ENCODE assay signal across 1 cellular context in genomic region chr19:48795855-48796142, GRCh38.
TF ChIP-seq lines count a peak whose summit lies in the region.

No MANE protein-coding gene starts in this region.

TF ChIP-seq in GM23338, 12 proteins besides CTCF, POLR2A, EP300 and RAD21:
- TF ChIP-seq ZNF462 (CRISPR knock-in tag; IDR thresholded peaks at IDR 0.05), result no peak
- no peak for TF ChIP-seq EZH2 (IDR thresholded peaks at IDR 0.05; ENCODE audit: low read depth, unreplicated experiment)
- no peak for TF ChIP-seq CREB1 (CRISPR knock-in tag; IDR thresholded peaks at IDR 0.05; ENCODE audit: low read depth)
- no peak for TF ChIP-seq ETS1 (IDR thresholded peaks at IDR 0.05)
TF ChIP-seq in GM23338: peak in this region for 0.
